ENCODE assay signal across 14 cellular contexts in genomic region chr10:96645191-96645721, GRCh38. TPM values are rescaled to one million over a fixed set of nuclear protein-coding genes. Genes with fewer than 3 reads are reported as not detected.
DNase-seq lines count a peak whose midpoint lies in the region; ATAC-seq and TF ChIP-seq lines count a peak whose summit lies in the region.
"Had no signal": no experiment of that assay in that cellular context is flagged by ENCODE, and none has a peak within 500 bp of the region (broad histone marks: within the 10 kb centered on the region; RNA-seq: fewer than 3 reads in every experiment).

No MANE protein-coding gene starts in this region.

- no peak overlapping the region for H2AFZ ChIP-seq in Karpas-422 (ENCODE audit: low read length)

- intact Hi-C loops in left ventricle myocardium superior (cut with micrococcal nuclease) (no loop called here), spleen (cut with DNase I; ENCODE audit: low total_unique reads) (loop anchor here (10.0 kb wide), 1 partner anchor 80 kb away; the partner anchor contains the start of gene PIK3AP1)
- intact Hi-C loops in CD4-positive, alpha-beta T cell (cut with DNase I, micrococcal nuclease): loop anchor here in 1 of 2 experiments (10.0 kb wide), 1 partner anchor 380 kb away; no protein-coding TSS in a partner anchor

- no peak for TF ChIP-seq POLR2A in spleen (IDR thresholded peaks at IDR 0.05)

- no peaks in the 10 kb centered on the region for H3K9me2 ChIP-seq in Karpas-422 (replicated peaks; ENCODE audit: insufficient read depth, low read length)

- no peaks in the 10 kb centered on the region for H3K9me3 Mint-ChIP-seq in CD4-positive, alpha-beta T cell
- H3K9me3 Mint-ChIP-seq: T-cell had no signal

- H3K79me2 ChIP-seq in Karpas-422 (ENCODE audit: low read length): peaks cover 44% of the 10 kb centered on the region

- no peak for TF ChIP-seq CTCF in spleen (IDR thresholded peaks at IDR 0.05 in 8 of 11, conservative IDR thresholded peaks at IDR 0.05 in 3 of 11)
- no peak for TF ChIP-seq CTCF in CD4-positive, alpha-beta T cell (IDR thresholded peaks at IDR 0.05)

- H3K27ac Mint-ChIP-seq in CD4-positive, alpha-beta T cell: no peak overlapping the region

- no peak overlapping the region for H3K4me2 ChIP-seq in Karpas-422 (ENCODE audit: low read depth, low read length, poor library complexity, severe bottlenecking)

- no peaks in the 10 kb centered on the region for H3K27me3 Mint-ChIP-seq in CD4-positive, alpha-beta T cell
- H3K27me3 Mint-ChIP-seq: T-cell had no signal

- H3K27ac ChIP-seq in Karpas-422 (ENCODE audit: low read length) (peak overlapping the region; percentile 53), spleen (peak overlapping the region; percentile 55 to 87 (median 79))
- H3K27ac ChIP-seq in CD4-positive, alpha-beta T cell (ENCODE audit: low read depth, low read length): no peak overlapping the region

- peaks cover 56% of the 10 kb centered on the region for H3K4me1 ChIP-seq in Karpas-422 (ENCODE audit: low read length)
- H3K4me1 ChIP-seq in spleen: peaks cover 0 to 98% (median 50%) of the 10 kb centered on the region in 6 donors

- peaks cover 3% of the 10 kb centered on the region for H3K4me1 Mint-ChIP-seq in CD4-positive, alpha-beta T cell (ENCODE audit: low read depth)

- 50 to 66% (median 55%) methylated on average over 13 of the region's 13 CpGs for WGBS in spleen, 5 donors

- H3K27me3 ChIP-seq in Karpas-422 (ENCODE audit: low read length) (no peaks in the 10 kb centered on the region), spleen (replicated peaks in 1 of 7) (no peaks in the 10 kb centered on the region)
- no peaks in the 10 kb centered on the region for H3K27me3 ChIP-seq in CD4-positive, alpha-beta T cell (ENCODE audit: control insufficient read depth, insufficient read depth, low read length)

- CTCF ChIA-PET in CD4-positive, alpha-beta T cell (lab: Charles Lee): no interaction called here

- H4K20me1 ChIP-seq in Karpas-422 (ENCODE audit: insufficient read depth, low read depth, low read length): 0 out of 2 replicates have a peak, but pooled peaks cover 5% of the 10 kb centered on the region

- no peaks in the 10 kb centered on the region for H3K36me3 Mint-ChIP-seq in CD4-positive, alpha-beta T cell (ENCODE audit: low read depth)
- H3K36me3 Mint-ChIP-seq: T-cell had no signal

- no peak for DNase-seq in Karpas-422
- no peak for DNase-seq in left ventricle myocardium superior
- peak; percentile 84 for DNase-seq in spleen
- DNase-seq in stimulated activated CD4-positive, alpha-beta T cell treated with anti-CD3 and anti-CD28 coated beads, Interleukin-4, amount 100 ng/mL, for 1 hour: no peak
- no peak for DNase-seq in CD4-positive, alpha-beta T cell
- no peak for DNase-seq in stimulated activated CD4-positive, alpha-beta T cell treated with anti-CD3 and anti-CD28 coated beads, Interleukin-2, amount 100 ng/mL, for 24 hours
- DNase-seq in cerebellar nuclear complex (lab: John Stamatoyannopoulos, UW): no peak
- DNase-seq: activated CD8-positive, alpha-beta memory T cell treated with anti-CD3 and anti-CD28 coated beads for 24 hours; amniotic stem cell; Calu3; NCI-H524 treated with DMSO at 0.1 percent for 48 hours had no signal

- ATAC-seq in GM19035 (IDR thresholded peaks at IDR 0.05; ENCODE audit: unreplicated experiment): peak; percentile 39
- peak; percentile 72 for ATAC-seq in left ventricle myocardium superior
- no peak for ATAC-seq in CD4-positive, alpha-beta T cell (ENCODE audit: poor library complexity)
- ATAC-seq: HCT116, T-cell had no signal

- no peak overlapping the region for H3K9ac ChIP-seq in Karpas-422 (ENCODE audit: low read length)

- POLR2A ChIA-PET in CD4-positive, alpha-beta T cell (lab: Charles Lee): no interaction called here

- no peaks in the 10 kb centered on the region for H3K9me3 ChIP-seq in Karpas-422 (ENCODE audit: low read length)
- H3K9me3 ChIP-seq in spleen: no peaks in the 10 kb centered on the region
- H3K9me3 ChIP-seq in CD4-positive, alpha-beta T cell (ENCODE audit: control insufficient read depth, low read length): no peaks in the 10 kb centered on the region

- no peak overlapping the region for H3K4me3 Mint-ChIP-seq in CD4-positive, alpha-beta T cell
- H3K4me3 Mint-ChIP-seq: T-cell had no signal

- H3K36me3 ChIP-seq in Karpas-422 (ENCODE audit: insufficient read depth, low read length): peaks cover 27% of the 10 kb centered on the region
- H3K36me3 ChIP-seq in spleen: peaks cover 0 to 99% (median 39%) of the 10 kb centered on the region in 6 donors

- H3K4me3 ChIP-seq in Karpas-422 (ENCODE audit: low read length) (no peak overlapping the region), spleen (peak overlapping the region in 1 of 8 donors; percentile 16)

RNA-seq across cellular contexts. Expression of gene TM9SF3, which starts 58.4 kb away (rescaled TPM):
- total RNA-seq in Karpas-422 (2014; rRNA removed; shearing (Covaris generic); ENCODE audit: low replicate concordance): 17.9 and 32.5 TPM in 2 replicates
- 75.4 TPM for total RNA-seq in left ventricle myocardium superior
- 100 to 1,000 TPM in 1 of 7 donors, 10 to 100 TPM in 6; 65.7 to 107 (median 81.8) TPM for total RNA-seq in spleen
- polyA plus RNA-seq in spleen: 10 to 100 TPM; 13.2 to 18.4 (median 18.3) TPM
- total RNA-seq in CD4-positive, alpha-beta T cell: 10 to 100 TPM; 92.4 to 92.7 TPM
